10 cellular contexts compared by ENCODE assay signal in the genomic region with DNA sequence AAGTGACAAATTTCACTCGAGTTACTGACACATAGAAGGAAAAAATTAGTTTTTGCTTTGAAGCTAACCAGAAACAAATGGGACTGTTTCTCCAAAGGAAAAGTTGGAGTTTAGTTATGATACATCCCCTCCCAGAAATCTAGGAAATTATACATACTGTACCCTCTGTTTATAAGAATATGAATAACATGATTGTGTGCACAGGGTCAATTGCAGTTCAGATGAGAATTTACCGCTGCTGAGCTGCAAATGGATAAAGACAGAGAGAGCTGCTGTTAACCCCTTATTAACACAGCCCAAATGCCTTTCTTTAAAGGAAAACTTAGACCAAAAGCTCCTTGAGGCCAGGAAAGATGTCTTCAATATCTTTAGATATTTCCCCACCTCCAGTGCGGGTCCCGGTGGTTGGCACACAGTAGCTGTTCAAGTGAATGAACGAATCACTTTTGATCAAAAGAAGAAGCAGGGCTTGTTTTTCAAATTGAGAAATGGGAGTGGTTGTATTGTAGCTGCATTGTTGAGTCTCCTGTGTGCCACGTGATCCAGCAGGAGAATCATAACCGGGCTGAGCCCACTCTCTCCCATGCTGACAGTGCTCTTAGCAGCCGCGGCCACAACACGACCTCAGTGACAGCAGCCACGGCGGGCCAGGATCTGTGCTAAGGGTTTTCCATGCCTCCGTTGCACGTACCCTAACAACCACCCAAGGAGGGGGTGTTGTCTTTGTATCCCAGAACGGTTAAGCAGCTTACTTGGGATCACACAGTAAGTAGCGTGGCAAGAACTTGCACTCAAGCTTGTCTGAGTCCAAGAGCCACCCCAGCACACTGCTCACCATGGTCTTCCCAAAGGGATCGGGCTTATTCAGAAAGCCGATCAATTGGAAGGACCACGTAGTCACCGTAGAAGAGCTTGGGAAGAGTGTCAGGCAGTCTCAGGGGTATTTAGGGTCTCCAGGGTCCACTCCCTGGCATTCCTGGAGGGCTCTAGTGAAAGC. TPM values are rescaled to one million over a fixed set of nuclear protein-coding genes. Genes with fewer than 3 reads are reported as not detected.
DNase-seq lines count a peak whose midpoint lies in the region; ATAC-seq and TF ChIP-seq lines count a peak whose summit lies in the region.
"Had no signal": no experiment of that assay in that cellular context is flagged by ENCODE, and none has a peak within 500 bp of the region (broad histone marks: within the 10 kb centered on the region; RNA-seq: fewer than 3 reads in every experiment).

No MANE protein-coding gene starts in this region.

- no peak overlapping the region for H2BK120ac ChIP-seq in trophoblast cell (ENCODE audit: insufficient read depth, low read length, poor library complexity)

- TF ChIP-seq CTCF in WTC11 (IDR thresholded peaks at IDR 0.05) (no peak), foreskin keratinocyte (conservative IDR thresholded peaks at IDR 0.05) (no peak)

- H3K27me3 Mint-ChIP-seq in WTC11 (ENCODE audit: low read depth) = peaks cover 3% of the 10 kb centered on the region

- no peaks in the 10 kb centered on the region for H3K36me3 Mint-ChIP-seq in WTC11

- H2BK12ac ChIP-seq in trophoblast cell (ENCODE audit: low read length) = no peak overlapping the region

- H3K27me3 ChIP-seq in foreskin keratinocyte (no peaks in the 10 kb centered on the region), trophoblast cell (ENCODE audit: insufficient read depth, low read length) (no peaks in the 10 kb centered on the region), SJCRH30 (no peaks in the 10 kb centered on the region)
- H3K27me3 ChIP-seq: adrenal gland had no signal

- no peak overlapping the region for H4K91ac ChIP-seq in trophoblast cell (ENCODE audit: low read depth, low read length)

- DNase-seq in D341Med (ENCODE audit: low spot score) (peak; percentile 51), WTC11 (ENCODE audit: low spot score) (no peak), foreskin keratinocyte (peak in 1 of 2 donors; percentile 16), trophoblast cell (no peak), NCI-H2107 treated with DMSO at 0.1 percent for 48 hours (lab: John Stamatoyannopoulos, UW; ENCODE audit: unreplicated experiment) (no peak), SJCRH30 (no peak)
- DNase-seq in activated CD4-positive, CD25-positive, alpha-beta regulatory T cell (lab: John Stamatoyannopoulos, UW) = no peak
- DNase-seq: adrenal gland, BE2C had no signal

- peak overlapping the region; percentile 59 for H3K4me3 Mint-ChIP-seq in WTC11

- H3K27ac Mint-ChIP-seq in WTC11 = no peak overlapping the region; the same call in 1 of the 2 replicates

- H2AK5ac ChIP-seq in trophoblast cell (ENCODE audit: low read length) = no peak overlapping the region

- no peaks in the 10 kb centered on the region for H3K79me2 ChIP-seq in trophoblast cell (ENCODE audit: control insufficient read depth, insufficient read depth, low read length, poor library complexity)

- H3K36me3 ChIP-seq in trophoblast cell (ENCODE audit: control insufficient read depth in 1 of 2, insufficient read depth in 2 of 2, low read length in 2 of 2) (no peaks in the 10 kb centered on the region), SJCRH30 (no peaks in the 10 kb centered on the region)
- H3K36me3 ChIP-seq: adrenal gland, BE2C had no signal

- H3K14ac ChIP-seq in trophoblast cell (ENCODE audit: low read length) = no peak overlapping the region

- POLR2A ChIA-PET in WTC11 (lab: Charles Lee) = no interaction called here

- H3K4me1 ChIP-seq in foreskin keratinocyte (peaks cover 12% of the 10 kb centered on the region), trophoblast cell (ENCODE audit: control insufficient read depth in 1 of 2, insufficient read depth in 2 of 2, low read length in 2 of 2) (peaks cover 4 to 8% of the 10 kb centered on the region in 2 experiments), SJCRH30 (no peaks in the 10 kb centered on the region)
- H3K4me1 ChIP-seq: adrenal gland, BE2C had no signal

- CTCF ChIA-PET in WTC11 (lab: Charles Lee) = interaction anchor here (0.7 to 3.4 kb wide), 14 partner anchors 11 to 408 kb away, joined by 3 to 17 read pairs (median 5); a partner anchor contains a TSS

- H3K4ac ChIP-seq in trophoblast cell (ENCODE audit: low read depth, low read length) = no peak overlapping the region

- no peak overlapping the region for H3K4me3 ChIP-seq in trophoblast cell (ENCODE audit: low read depth, low read length)
- no peak overlapping the region for H3K4me3 ChIP-seq in SJCRH30
- H3K4me3 ChIP-seq: adrenal gland had no signal

- H3K23ac ChIP-seq in trophoblast cell (ENCODE audit: low read length) = no peak overlapping the region

- H2AFZ ChIP-seq in trophoblast cell (ENCODE audit: insufficient read depth, low read length, poor library complexity) = no peak overlapping the region

- peak overlapping the region; percentile 28 for H3K4me2 ChIP-seq in trophoblast cell (ENCODE audit: low read length)

- H3K9ac ChIP-seq in trophoblast cell (ENCODE audit: low read length) = no peak overlapping the region

- no CpG with 5 or more reads among the region's 20 CpGs for WGBS in trophoblast cell (ENCODE audit: extremely low coverage, insufficient coverage, insufficient read length)

- H3K9me3 Mint-ChIP-seq in WTC11 = no peaks in the 10 kb centered on the region

- H3K18ac ChIP-seq in trophoblast cell (ENCODE audit: low read length) = no peak overlapping the region

- H4K12ac ChIP-seq in trophoblast cell (ENCODE audit: low read depth, low read length) = no peak overlapping the region

- H3K27ac ChIP-seq in foreskin keratinocyte (peak overlapping the region; percentile 70), trophoblast cell (ENCODE audit: low read depth, low read length) (no peak overlapping the region), SJCRH30 (no peak overlapping the region)
- H3K27ac ChIP-seq: adrenal gland had no signal

- H2BK5ac ChIP-seq in trophoblast cell (ENCODE audit: low read depth, low read length, poor library complexity) = no peak overlapping the region

- H3K9me3 ChIP-seq in trophoblast cell (ENCODE audit: insufficient read depth, low read depth, low read length) (peaks cover 3% of the 10 kb centered on the region), SJCRH30 (replicated peaks) (no peaks in the 10 kb centered on the region)
- H3K9me3 ChIP-seq: adrenal gland, BE2C had no signal

- peak; percentile 7; the same call in 1 of the 2 replicates for ATAC-seq in WTC11
- peak; percentile 8 for ATAC-seq in foreskin keratinocyte
- no peak for ATAC-seq in GM18498 (IDR thresholded peaks at IDR 0.05; ENCODE audit: unreplicated experiment)

- H3K4me1 Mint-ChIP-seq in WTC11 = peaks cover 13% of the 10 kb centered on the region

- H4K8ac ChIP-seq in trophoblast cell (ENCODE audit: low read depth, low read length) = no peak overlapping the region

- no peaks in the 10 kb centered on the region for H3K79me1 ChIP-seq in trophoblast cell (ENCODE audit: low read length)

TF ChIP-seq in WTC11, 78 proteins besides CTCF, POLR2A, EP300 and RAD21:
- no peak for TF ChIP-seq ZNF219 (CRISPR knock-in tag; IDR thresholded peaks at IDR 0.05; ENCODE audit: borderline replicate concordance)
- no peak for TF ChIP-seq ZNF423 (CRISPR knock-in tag; IDR thresholded peaks at IDR 0.05)
- TF ChIP-seq, protein P1, sequence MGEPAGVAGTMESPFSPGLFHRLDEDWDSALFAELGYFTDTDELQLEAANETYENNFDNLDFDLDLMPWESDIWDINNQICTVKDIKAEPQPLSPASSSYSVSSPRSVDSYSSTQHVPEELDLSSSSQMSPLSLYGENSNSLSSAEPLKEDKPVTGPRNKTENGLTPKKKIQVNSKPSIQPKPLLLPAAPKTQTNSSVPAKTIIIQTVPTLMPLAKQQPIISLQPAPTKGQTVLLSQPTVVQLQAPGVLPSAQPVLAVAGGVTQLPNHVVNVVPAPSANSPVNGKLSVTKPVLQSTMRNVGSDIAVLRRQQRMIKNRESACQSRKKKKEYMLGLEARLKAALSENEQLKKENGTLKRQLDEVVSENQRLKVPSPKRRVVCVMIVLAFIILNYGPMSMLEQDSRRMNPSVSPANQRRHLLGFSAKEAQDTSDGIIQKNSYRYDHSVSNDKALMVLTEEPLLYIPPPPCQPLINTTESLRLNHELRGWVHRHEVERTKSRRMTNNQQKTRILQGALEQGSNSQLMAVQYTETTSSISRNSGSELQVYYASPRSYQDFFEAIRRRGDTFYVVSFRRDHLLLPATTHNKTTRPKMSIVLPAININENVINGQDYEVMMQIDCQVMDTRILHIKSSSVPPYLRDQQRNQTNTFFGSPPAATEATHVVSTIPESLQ (CRISPR knock-in tag; IDR thresholded peaks at IDR 0.05) = no peak
- no peak for TF ChIP-seq KAT7 (CRISPR knock-in tag; IDR thresholded peaks at IDR 0.05; ENCODE audit: borderline replicate concordance)
- no peak for TF ChIP-seq ZNF396 (CRISPR knock-in tag; IDR thresholded peaks at IDR 0.05; ENCODE audit: borderline replicate concordance)
- TF ChIP-seq JUN (CRISPR knock-in tag; IDR thresholded peaks at IDR 0.05) = no peak
- TF ChIP-seq, protein P2, sequence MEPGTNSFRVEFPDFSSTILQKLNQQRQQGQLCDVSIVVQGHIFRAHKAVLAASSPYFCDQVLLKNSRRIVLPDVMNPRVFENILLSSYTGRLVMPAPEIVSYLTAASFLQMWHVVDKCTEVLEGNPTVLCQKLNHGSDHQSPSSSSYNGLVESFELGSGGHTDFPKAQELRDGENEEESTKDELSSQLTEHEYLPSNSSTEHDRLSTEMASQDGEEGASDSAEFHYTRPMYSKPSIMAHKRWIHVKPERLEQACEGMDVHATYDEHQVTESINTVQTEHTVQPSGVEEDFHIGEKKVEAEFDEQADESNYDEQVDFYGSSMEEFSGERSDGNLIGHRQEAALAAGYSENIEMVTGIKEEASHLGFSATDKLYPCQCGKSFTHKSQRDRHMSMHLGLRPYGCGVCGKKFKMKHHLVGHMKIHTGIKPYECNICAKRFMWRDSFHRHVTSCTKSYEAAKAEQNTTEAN (CRISPR knock-in tag; IDR thresholded peaks at IDR 0.05) = no peak
- no peak for TF ChIP-seq IRF2 (CRISPR knock-in tag; IDR thresholded peaks at IDR 0.05; ENCODE audit: borderline replicate concordance, low read depth)

RNA-seq across cellular contexts. Expression of a gene that starts 53.5 kb away (rescaled TPM):
- total RNA-seq in WTC11 (2021) (1.0 to 1.2 TPM (median 1.1 TPM) in 3 replicates), foreskin keratinocyte (0.18 and 2.3 TPM in 2 replicates)
- 0.07 and 1.0 TPM in 2 replicates for polyA plus RNA-seq in foreskin keratinocyte
- polyA plus RNA-seq in trophoblast cell (2013) = 2.4 and 2.7 TPM in 2 replicates
- 1.6 and 2.2 TPM in 2 replicates for total RNA-seq in SJCRH30 (2014; rRNA removed; shearing (Covaris generic))
